ENCODE assay signal across 17 cellular contexts in genomic region chr4:99074816-99075215, GRCh38.
"Had no signal": no experiment of that assay in that cellular context is flagged by ENCODE, and none has a peak within 500 bp of the region (broad histone marks: within the 10 kb centered on the region; RNA-seq: fewer than 3 reads in every experiment).

No MANE protein-coding gene starts in this region.

- FAIRE-seq: RCC 7860 had no signal

- H3K9me3 ChIP-seq: SK-N-SH had no signal

- DNase-seq: KBM-7, NCI-H1092, NCI-H1105 treated with DMSO at 0.1 percent for 48 hours, NCI-H1417 treated with DMSO at 0.1 percent for 48 hours, NCI-H146, NCI-H1694 treated with DMSO at 0.1 percent for 48 hours, NCI-H1930, NCI-H2081, NCI-H2107, NCI-H2227 treated with DMSO at 0.1 percent for 48 hours, NCI-H524, NCI-H526 treated with DMSO at 0.1 percent for 48 hours, NCI-H748 treated with DMSO at 0.1 percent for 48 hours, RPMI8226, SHP77, SK-N-SH had no signal
